15 cellular contexts compared by ENCODE assay signal in the genomic region with DNA sequence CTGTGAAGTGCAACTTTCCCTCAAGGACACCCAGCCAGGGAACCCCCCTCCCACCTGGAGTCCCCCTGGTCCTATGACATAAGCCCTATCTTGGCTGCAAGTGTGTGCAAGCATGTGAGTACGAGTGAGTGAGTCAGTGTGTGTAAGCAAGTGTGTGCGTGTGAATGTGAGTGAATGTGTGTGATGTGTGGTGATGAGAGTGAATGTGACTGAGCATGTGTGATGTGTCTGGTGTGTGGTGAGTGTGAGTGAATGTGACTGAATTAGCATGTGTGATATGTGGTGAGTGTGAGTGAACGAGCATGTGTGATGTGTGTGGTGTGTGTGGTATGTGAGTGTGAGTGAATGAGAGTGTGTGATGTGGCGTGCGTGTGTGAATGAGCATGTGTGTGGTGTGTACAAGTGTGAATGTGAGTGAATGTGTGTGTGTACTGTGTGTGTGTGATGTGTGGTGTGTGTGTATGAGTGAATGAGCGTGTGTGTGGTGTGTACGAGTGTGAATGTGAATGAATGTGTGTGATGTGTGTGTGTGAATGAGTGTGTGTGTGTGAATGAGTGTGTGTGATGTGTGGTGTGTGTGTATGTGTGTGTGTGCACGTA.
DNase-seq lines count a peak whose midpoint lies in the region; ATAC-seq, FAIRE-seq and TF ChIP-seq lines count a peak whose summit lies in the region.
"Had no signal": no experiment of that assay in that cellular context is flagged by ENCODE, and none has a peak within 500 bp of the region (broad histone marks: within the 10 kb centered on the region; RNA-seq: fewer than 3 reads in every experiment).

No MANE protein-coding gene starts in this region.

- H3K27me3 ChIP-seq in K562 (ENCODE audit: control insufficient read depth in 2 of 2, insufficient read depth in 2 of 2, low read length in 2 of 2), result no peaks in the 10 kb centered on the region

- no peak overlapping the region for H2AFZ ChIP-seq in K562 (ENCODE audit: low read depth, low read length)

- intact Hi-C loops in Calu3 (cut with micrococcal nuclease; ENCODE audit: unreplicated experiment) (loop anchor here (5.0 kb wide), 1 partner anchor 218 kb away; no protein-coding TSS in a partner anchor), K562 (cut with micrococcal nuclease) (loop anchor here (10.0 kb wide), 2 partner anchors 215 to 345 kb away; no protein-coding TSS in a partner anchor)

- no peaks in the 10 kb centered on the region for H3K79me2 ChIP-seq in K562 (ENCODE audit: control insufficient read depth, insufficient read depth, low read length)

- H4K20me1 ChIP-seq in K562 (replicated peaks; ENCODE audit: control insufficient read depth, insufficient read depth, low read length), result no peaks in the 10 kb centered on the region

- no peak for TF ChIP-seq EP300 in K562 (IDR thresholded peaks at IDR 0.05; ENCODE audit: low read length)

- no peak overlapping the region for H3K4me3 Mint-ChIP-seq in Calu3 (ENCODE audit: low read depth, unreplicated experiment)
- H3K4me3 Mint-ChIP-seq: activated naive CD4-positive, alpha-beta T cell treated with anti-CD3 and anti-CD28 coated beads for 36 hours; brain; naive thymus-derived CD4-positive, alpha-beta T cell had no signal

- H3K4me3 ChIP-seq in HEK293 (ENCODE audit: low read depth, low read length) (no peak overlapping the region), K562 (no peak overlapping the region)

- 54% methylated on average over 5 of the region's 8 CpGs for WGBS in K562 (ENCODE audit: insufficient coverage, low coverage, missing lambda C conversion rate)

- H3K4me2 ChIP-seq in K562 (ENCODE audit: insufficient read depth, low read length), result no peak overlapping the region

- no peaks in the 10 kb centered on the region for H3K9me1 ChIP-seq in K562 (ENCODE audit: control insufficient read depth, insufficient read depth, low read length)

- in situ Hi-C loops in K562 (cut with MboI), result no loop called here

- CTCF ChIA-PET in Calu3 (lab: Charles Lee), result no interaction called here
- CTCF ChIA-PET in HEK293 (lab: Yijun Ruan, JAX), result interaction anchor here (0.6 to 0.9 kb wide), 2 partner anchors 22 to 70 kb away, joined by 3 read pairs; no protein-coding TSS in a partner anchor
- CTCF ChIA-PET in K562 (lab: Yijun Ruan, JAX; ENCODE audit: low intra/inter-chr PET ratio), result no interaction called here

- H3K9me3 Mint-ChIP-seq in Calu3 (ENCODE audit: low read depth, unreplicated experiment), result no peaks in the 10 kb centered on the region
- H3K9me3 Mint-ChIP-seq: activated naive CD4-positive, alpha-beta T cell treated with anti-CD3 and anti-CD28 coated beads for 36 hours; naive thymus-derived CD4-positive, alpha-beta T cell had no signal

- no peak overlapping the region for H3K27ac Mint-ChIP-seq in Calu3 (ENCODE audit: unreplicated experiment)
- H3K27ac Mint-ChIP-seq: activated naive CD4-positive, alpha-beta T cell treated with anti-CD3 and anti-CD28 coated beads for 36 hours; naive thymus-derived CD4-positive, alpha-beta T cell had no signal

- no peak for TF ChIP-seq POLR2A in K562 (conservative IDR thresholded peaks at IDR 0.05)

- H3K27me3 Mint-ChIP-seq in Calu3 (ENCODE audit: unreplicated experiment), result no peaks in the 10 kb centered on the region
- H3K27me3 Mint-ChIP-seq: naive thymus-derived CD4-positive, alpha-beta T cell; progenitor cell of endocrine pancreas had no signal

- DNase-seq in Calu3 (no peak), K562 (ENCODE audit: extremely low read depth in 1 of 4, low spot score in 3 of 4) (no peak), mesenteric fat pad (ENCODE audit: low spot score) (peak; percentile 86), dedifferentiated amniotic fluid mesenchymal stem cell (ENCODE audit: extremely low spot score) (no peak)
- no peak for DNase-seq in stimulated activated CD4-positive, alpha-beta T cell treated with anti-CD3 and anti-CD28 coated beads, Interleukin-4, amount 100 ng/mL, for 1 hour
- DNase-seq: activated naive CD4-positive, alpha-beta T cell treated with anti-CD3 and anti-CD28 coated beads for 36 hours; AML-193; NCI-H2081 treated with DMSO at 0.1 percent for 48 hours; NCI-H524; stimulated activated naive CD8-positive, alpha-beta T cell treated with anti-CD3 and anti-CD28 coated beads, Interleukin-15, Interleukin-2, amounts not matched to agents 100 U/mL and 50 U/mL, for 24 hours had no signal

- no peak overlapping the region for H3K27ac ChIP-seq in HEK293 (ENCODE audit: extremely low read depth, low read depth, low read length)
- H3K27ac ChIP-seq in K562 (ENCODE audit: extremely low read depth, low read depth, low read length), result no peak overlapping the region

- POLR2A ChIA-PET in HEK293 (lab: Yijun Ruan, JAX) (interaction anchor here (1.1 kb wide), 2 partner anchors 68 to 72 kb away, joined by 3 to 6 read pairs; no protein-coding TSS in a partner anchor), K562 (lab: Yijun Ruan, JAX) (no interaction called here)

- H3K9me3 ChIP-seq in HEK293 (ENCODE audit: control insufficient read depth, insufficient read depth, low read depth, low read length) (no peaks in the 10 kb centered on the region), K562 (replicated peaks; ENCODE audit: control insufficient read depth, insufficient read depth, low read depth, low read length) (no peaks in the 10 kb centered on the region)

- BruUV-seq in Calu3 (replicated peaks; lab: Mats Ljungman, UMichigan) (TSS peak; percentile 46), K562 (replicated peaks; lab: Mats Ljungman, UMichigan) (no TSS peak)

- peaks cover 9% of the 10 kb centered on the region for H3K4me1 ChIP-seq in HEK293 (ENCODE audit: control insufficient read depth, insufficient read depth, low read length)
- peaks cover 0 to 31% of the 10 kb centered on the region in 2 experiments; a peak in 3 of 5 replicates for H3K4me1 ChIP-seq in K562 (replicated peaks in 1 of 2; ENCODE audit: control insufficient read depth in 2 of 2, insufficient read depth in 2 of 2, low read length in 2 of 2)

- H3K36me3 ChIP-seq in HEK293 (ENCODE audit: control insufficient read depth in 2 of 2, insufficient read depth in 1 of 2, low read length in 2 of 2) (no peaks in the 10 kb centered on the region), K562 (ENCODE audit: control insufficient read depth, insufficient read depth, low read length) (no peaks in the 10 kb centered on the region)

- TF ChIP-seq RAD21 in K562 (CRISPR knock-in tag; conservative IDR thresholded peaks at IDR 0.05 in 1 of 2, IDR thresholded peaks at IDR 0.05 in 1 of 2), result no peak

- no peak overlapping the region for H3K9ac ChIP-seq in K562 (ENCODE audit: insufficient read depth in 1 of 2, low read depth in 2 of 2, low read length in 2 of 2)

- FAIRE-seq in K562 (lab: Jason Lieb, UNC), result no peak

- H3K36me3 Mint-ChIP-seq in Calu3 (ENCODE audit: insufficient read depth, unreplicated experiment), result peaks cover 23% of the 10 kb centered on the region
- H3K36me3 Mint-ChIP-seq: brain; naive thymus-derived CD4-positive, alpha-beta T cell had no signal

- ATAC-seq in K562, result no peak
- no peak for ATAC-seq in HG02884 (IDR thresholded peaks at IDR 0.05; ENCODE audit: unreplicated experiment)
- ATAC-seq: naive thymus-derived CD4-positive, alpha-beta T cell; stimulated activated naive CD8-positive, alpha-beta T cell treated with anti-CD3 and anti-CD28 coated beads, Interleukin-15, Interleukin-2, amounts not matched to agents 100 U/mL and 50 U/mL, for 24 hours had no signal

- no peak for TF ChIP-seq CTCF in Calu3 (IDR thresholded peaks at IDR 0.05; ENCODE audit: unreplicated experiment)
- no peak for TF ChIP-seq CTCF in HEK293 (tag by site-specific recombination; IDR thresholded peaks at IDR 0.05)
- TF ChIP-seq CTCF in K562 (IDR thresholded peaks at IDR 0.05 in 2 of 3, conservative IDR thresholded peaks at IDR 0.05 in 1 of 3; ENCODE audit: insufficient read depth in 2 of 3, low read depth in 1 of 3, low read length in 3 of 3), result no peak

- peaks cover 14% of the 10 kb centered on the region for H3K4me1 Mint-ChIP-seq in Calu3 (ENCODE audit: low read depth, unreplicated experiment)

TF ChIP-seq in HEK293, 187 proteins besides CTCF, POLR2A, EP300 and RAD21 (continues in another document):
- TF ChIP-seq KLF16 (tag by site-specific recombination; IDR thresholded peaks at IDR 0.05) (no peak), PRDM1 (tag by site-specific recombination; IDR thresholded peaks at IDR 0.05) (peak; percentile 99), MYNN (tag by site-specific recombination; IDR thresholded peaks at IDR 0.05; ENCODE audit: borderline replicate concordance) (no peak), SP2 (tag by site-specific recombination; IDR thresholded peaks at IDR 0.05) (no peak; the same call in 1 of the 2 replicates), ZNF274 (IDR thresholded peaks at IDR 0.05; ENCODE audit: low read length) (no peak), ZNF274 (tag by site-specific recombination; IDR thresholded peaks at IDR 0.05; ENCODE audit: borderline replicate concordance) (no peak)
- TF ChIP-seq, protein P1, sequence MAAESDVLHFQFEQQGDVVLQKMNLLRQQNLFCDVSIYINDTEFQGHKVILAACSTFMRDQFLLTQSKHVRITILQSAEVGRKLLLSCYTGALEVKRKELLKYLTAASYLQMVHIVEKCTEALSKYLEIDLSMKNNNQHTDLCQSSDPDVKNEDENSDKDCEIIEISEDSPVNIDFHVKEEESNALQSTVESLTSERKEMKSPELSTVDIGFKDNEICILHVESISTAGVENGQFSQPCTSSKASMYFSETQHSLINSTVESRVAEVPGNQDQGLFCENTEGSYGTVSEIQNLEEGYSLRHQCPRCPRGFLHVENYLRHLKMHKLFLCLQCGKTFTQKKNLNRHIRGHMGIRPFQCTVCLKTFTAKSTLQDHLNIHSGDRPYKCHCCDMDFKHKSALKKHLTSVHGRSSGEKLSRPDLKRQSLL (tag by site-specific recombination; IDR thresholded peaks at IDR 0.05), result no peak

TF ChIP-seq in K562, 482 proteins besides CTCF, POLR2A, EP300 and RAD21 (continues in another document):
- TF ChIP-seq, protein P2, sequence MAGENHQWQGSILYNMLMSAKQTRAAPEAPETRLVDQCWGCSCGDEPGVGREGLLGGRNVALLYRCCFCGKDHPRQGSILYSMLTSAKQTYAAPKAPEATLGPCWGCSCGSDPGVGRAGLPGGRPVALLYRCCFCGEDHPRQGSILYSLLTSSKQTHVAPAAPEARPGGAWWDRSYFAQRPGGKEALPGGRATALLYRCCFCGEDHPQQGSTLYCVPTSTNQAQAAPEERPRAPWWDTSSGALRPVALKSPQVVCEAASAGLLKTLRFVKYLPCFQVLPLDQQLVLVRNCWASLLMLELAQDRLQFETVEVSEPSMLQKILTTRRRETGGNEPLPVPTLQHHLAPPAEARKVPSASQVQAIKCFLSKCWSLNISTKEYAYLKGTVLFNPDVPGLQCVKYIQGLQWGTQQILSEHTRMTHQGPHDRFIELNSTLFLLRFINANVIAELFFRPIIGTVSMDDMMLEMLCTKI (IDR thresholded peaks at IDR 0.05; ENCODE audit: partially characterized antibody), result no peak
- TF ChIP-seq NELFE (IDR thresholded peaks at IDR 0.05; ENCODE audit: insufficient read depth, insufficient read length), result no peak
- no peak for TF ChIP-seq JUNB (CRISPR knock-in tag; conservative IDR thresholded peaks at IDR 0.05)
- TF ChIP-seq CHD1 (IDR thresholded peaks at IDR 0.05; ENCODE audit: low read length), result no peak
